8 cellular contexts compared by ENCODE assay signal in the genomic region with DNA sequence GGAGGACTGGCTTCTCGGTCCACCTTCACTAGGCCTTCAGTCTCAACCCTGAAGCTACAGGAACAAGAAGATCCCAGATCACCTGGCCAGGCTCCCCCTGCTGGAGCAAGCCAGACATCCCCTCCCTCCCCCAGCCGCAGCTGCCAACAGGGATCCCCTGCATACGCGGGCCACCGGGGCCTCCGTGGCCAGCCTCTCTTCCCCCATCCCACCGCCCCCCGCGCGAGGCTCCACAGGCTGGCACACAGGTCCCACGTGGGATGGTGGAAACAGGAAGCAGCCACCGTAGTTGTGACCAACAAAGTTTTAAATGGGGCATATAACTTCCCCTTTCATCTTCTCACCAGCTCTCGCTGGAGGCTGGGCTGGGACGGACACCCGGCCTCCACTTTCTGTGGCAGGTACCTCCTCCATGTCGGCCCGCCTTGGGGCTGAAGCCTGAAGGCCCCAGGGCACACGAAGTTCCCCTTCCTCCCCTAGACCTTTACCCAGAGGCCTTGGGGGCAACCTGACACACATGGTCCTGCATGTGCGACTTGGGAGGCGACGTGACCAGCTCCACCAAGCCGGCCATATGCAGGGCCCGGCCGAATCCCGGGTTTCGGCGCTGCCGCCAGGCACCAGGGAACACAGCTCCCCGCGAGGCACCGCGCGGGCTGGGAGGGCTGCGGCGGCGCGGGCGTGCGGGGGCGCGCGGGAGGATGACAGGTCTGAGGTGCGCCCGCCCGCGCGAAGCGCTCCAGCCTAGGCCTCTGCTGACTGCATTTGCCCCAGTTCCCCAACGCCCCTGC. TPM values are rescaled to one million over a fixed set of nuclear protein-coding genes. Genes with fewer than 3 reads are reported as not detected.
A peak's percentile ranks its signal among the peaks of the same experiment; 100 is the strongest.
DNase-seq lines count a peak whose midpoint lies in the region; ATAC-seq and TF ChIP-seq lines count a peak whose summit lies in the region.

No MANE protein-coding gene starts in this region.

- CTCF ChIA-PET in BJ (lab: Yijun Ruan, JAX), result interaction anchor here (0.7 to 3.1 kb wide), 18 partner anchors 9 to 93 kb away, joined by 3 to 23 read pairs (median 4); partner anchors contain the start of gene PTGR2

- peak overlapping the region; percentile 83 for H3K4me3 Mint-ChIP-seq in memory B cell

- H3K27ac ChIP-seq in dorsolateral prefrontal cortex, result peak overlapping the region; percentile 22 to 99 (median 95)

- intact Hi-C loops in dorsolateral prefrontal cortex (cut with DNase I), result loop anchor here in 1 of 2 donors (5.0 kb wide), 2 partner anchors 41 to 324 kb away; partner anchors contain the start of genes ALDH6A1 and LIN52

- DNase-seq in BJ (ENCODE audit: low read depth) (no peak), HAP-1 (ENCODE audit: low spot score in 2 of 2) (peak; percentile 68 to 90), NCI-H748 treated with DMSO at 0.1 percent for 48 hours (lab: John Stamatoyannopoulos, UW) (peak; percentile 55), dorsolateral prefrontal cortex (peak in 7 of 10 donors; percentile 54 to 74 (median 67)), memory B cell (ENCODE audit: low spot score in 2 of 2) (peak; percentile 77 to 84), dedifferentiated amniotic fluid mesenchymal stem cell (ENCODE audit: extremely low spot score) (no peak)
- DNase-seq in activated CD4-positive, alpha-beta T cell treated with anti-CD3 and anti-CD28 coated beads, Interleukin-2, amount 50 U/mL, for 48 hours, result peak; percentile 81 to 85
- peak; percentile 53 to 65 for DNase-seq in stimulated activated CD8-positive, alpha-beta memory T cell treated with anti-CD3 and anti-CD28 coated beads, Interleukin-2, amount 100 ng/mL, for 48 hours (ENCODE audit: low read depth in 2 of 2)

- no peaks in the 10 kb centered on the region for H3K27me3 Mint-ChIP-seq in memory B cell

- in situ Hi-C loops in HAP-1 (cut with MboI; ENCODE audit: low sequenced_read_pairs), result no loop called here

- no peaks in the 10 kb centered on the region for H3K9me3 ChIP-seq in HAP-1

- H3K4me3 ChIP-seq in BJ (ENCODE audit: low read depth, low read length) (peak overlapping the region; percentile 69), HAP-1 (peak overlapping the region; percentile 59), dorsolateral prefrontal cortex (peak overlapping the region; percentile 64 to 87 (median 77))

- peaks cover 72% of the 10 kb centered on the region for H3K4me1 Mint-ChIP-seq in memory B cell

- H3K4me1 ChIP-seq in HAP-1, result peaks cover 23% of the 10 kb centered on the region

- POLR2A ChIA-PET in BJ (lab: Charles Lee), result no interaction called here

- no peaks in the 10 kb centered on the region for H3K36me3 Mint-ChIP-seq in memory B cell

- H3K27me3 ChIP-seq in BJ (ENCODE audit: control insufficient read depth, insufficient read depth, low read length) (no peaks in the 10 kb centered on the region), HAP-1 (ENCODE audit: low read depth) (no peaks in the 10 kb centered on the region), dorsolateral prefrontal cortex (no peaks in the 10 kb centered on the region)

- H3K36me3 ChIP-seq in BJ (ENCODE audit: control insufficient read depth, insufficient read depth, low read length), result peaks cover 1% of the 10 kb centered on the region; the same call in 1 of the 2 replicates
- H3K36me3 ChIP-seq in HAP-1 (replicated peaks), result peaks cover 4% of the 10 kb centered on the region

- peak; percentile 79 for TF ChIP-seq CTCF in BJ (IDR thresholded peaks at IDR 0.05; ENCODE audit: insufficient read depth, low read depth, low read length)
- TF ChIP-seq CTCF in dorsolateral prefrontal cortex (IDR thresholded peaks at IDR 0.05 in 54 of 56, conservative IDR thresholded peaks at IDR 0.05 in 2 of 56; ENCODE audit: low read depth in 1 of 56, partially characterized antibody in 56 of 56), result peak in 54 of 56 donors; percentile 22 to 65 (median 48)

- peak; percentile 51 for ATAC-seq in memory B cell (ENCODE audit: low read depth)

- H3K27ac Mint-ChIP-seq in memory B cell, result peak overlapping the region; percentile 90

- H3K9me3 Mint-ChIP-seq in memory B cell, result no peaks in the 10 kb centered on the region

RNA-seq across cellular contexts. Expression of gene PNMA1, which starts 44.4 kb away (rescaled TPM):
- polyA plus RNA-seq in BJ (2011; rRNA removed), result 8.8 and 11.6 TPM in 2 replicates
- 4.2 and 6.0 TPM in 2 replicates for polyA minus RNA-seq in BJ (2011; rRNA and poly(A)+ RNA removed)
- total RNA-seq in dorsolateral prefrontal cortex, result 100 to 1,000 TPM in 119 of 120 experiments, 10 to 100 TPM in 1; 87.5 to 250 (median 176) TPM

Comparison
In these comparisons a context has a peak if more than half of its experiments do, and no peak if none do; other contexts are left out.
1. DNase-seq: peak in HAP-1 (2 of 2), NCI-H748 treated with DMSO at 0.1 percent for 48 hours (single experiment), activated CD4-positive, alpha-beta T cell treated with anti-CD3 and anti-CD28 coated beads, Interleukin-2, amount 50 U/mL, for 48 hours (2 of 2), dorsolateral prefrontal cortex (7 of 10), memory B cell (2 of 2) and stimulated activated CD8-positive, alpha-beta memory T cell treated with anti-CD3 and anti-CD28 coated beads, Interleukin-2, amount 100 ng/mL, for 48 hours (2 of 2); none in BJ (single experiment) and dedifferentiated amniotic fluid mesenchymal stem cell (single experiment).
2. Peak in every context shown above with its lines, with median percentiles within 50 percentile points of each other: H3K4me3 ChIP-seq.